Comparison of ENCODE assay signal across 25 cellular contexts in genomic region chr3:189720746-189721426, GRCh38.
DNase-seq lines count a peak whose midpoint lies in the region; ATAC-seq, FAIRE-seq and TF ChIP-seq lines count a peak whose summit lies in the region.
"Had no signal": no experiment of that assay in that cellular context is flagged by ENCODE, and none has a peak within 500 bp of the region (broad histone marks: within the 10 kb centered on the region; RNA-seq: fewer than 3 reads in every experiment).

No MANE protein-coding gene starts in this region.

- CTCF ChIA-PET in A673 (lab: Charles Lee): no interaction called here

- TF ChIP-seq POLR2A in GM12892 (IDR thresholded peaks at IDR 0.05; ENCODE audit: low read depth, low read length): no peak

- no peaks in the 10 kb centered on the region for H3K27me3 Mint-ChIP-seq in stimulated activated naive B cell treated with anti-CD40 and anti-IgM and Interleukin-4, amounts not matched to agents 10 μg/mL and 1 μg/mL and 100 μg/mL, for 72 hours
- H3K27me3 Mint-ChIP-seq: activated naive CD4-positive, alpha-beta T cell treated with anti-CD3 and anti-CD28 coated beads, Interleukin-2, amount 50 U/mL, for 24 hours; CD4-positive, alpha-beta memory T cell; central memory CD8-positive, alpha-beta T cell; memory B cell; naive thymus-derived CD8-positive, alpha-beta T cell had no signal

- peaks cover 4% of the 10 kb centered on the region for H3K4me1 ChIP-seq in parathyroid adenoma
- no peaks in the 10 kb centered on the region for H3K4me1 ChIP-seq in A673 (ENCODE audit: insufficient read depth, low read length, poor library complexity, severe bottlenecking)

- BruUV-seq in A673 (replicated peaks; lab: Mats Ljungman, UMichigan): no TSS peak

- ATAC-seq in stimulated activated naive B cell treated with anti-CD40 and anti-IgM and Interleukin-4, amounts not matched to agents 10 μg/mL and 1 μg/mL and 100 μg/mL, for 72 hours (replicated peaks): no peak
- no peak for ATAC-seq in Right ventricle myocardium inferior
- ATAC-seq: activated CD8-positive, alpha-beta T cell treated with anti-CD3 and anti-CD28 coated beads, Interleukin-2, amount 10 ng/mL, durations not matched to agents 7 days and 5 days; naive thymus-derived CD8-positive, alpha-beta T cell; Panc1; SK-N-SH treated with all-trans-retinoic acid at 6 μM for 48 hours had no signal

- no peaks in the 10 kb centered on the region for H3K9me3 Mint-ChIP-seq in stimulated activated naive B cell treated with anti-CD40 and anti-IgM and Interleukin-4, amounts not matched to agents 10 μg/mL and 1 μg/mL and 100 μg/mL, for 72 hours
- H3K9me3 Mint-ChIP-seq: activated naive CD4-positive, alpha-beta T cell treated with anti-CD3 and anti-CD28 coated beads, Interleukin-2, amount 50 U/mL, for 24 hours; CD4-positive, alpha-beta memory T cell; central memory CD8-positive, alpha-beta T cell; memory B cell; naive thymus-derived CD8-positive, alpha-beta T cell had no signal

- no peaks in the 10 kb centered on the region for H3K36me3 Mint-ChIP-seq in stimulated activated naive B cell treated with anti-CD40 and anti-IgM and Interleukin-4, amounts not matched to agents 10 μg/mL and 1 μg/mL and 100 μg/mL, for 72 hours
- H3K36me3 Mint-ChIP-seq: activated naive CD4-positive, alpha-beta T cell treated with anti-CD3 and anti-CD28 coated beads, Interleukin-2, amount 50 U/mL, for 24 hours; CD4-positive, alpha-beta memory T cell; memory B cell; naive thymus-derived CD8-positive, alpha-beta T cell had no signal

- H3K27ac Mint-ChIP-seq in stimulated activated naive B cell treated with anti-CD40 and anti-IgM and Interleukin-4, amounts not matched to agents 10 μg/mL and 1 μg/mL and 100 μg/mL, for 72 hours: no peak overlapping the region
- H3K27ac Mint-ChIP-seq: activated CD8-positive, alpha-beta T cell treated with anti-CD3 and anti-CD28 coated beads, Interleukin-2, amount 10 ng/mL, durations not matched to agents 7 days and 5 days; activated naive CD4-positive, alpha-beta T cell treated with anti-CD3 and anti-CD28 coated beads, Interleukin-2, amount 50 U/mL, for 24 hours; CD4-positive, alpha-beta memory T cell; memory B cell; naive thymus-derived CD8-positive, alpha-beta T cell had no signal

- H3K9me3 ChIP-seq in WERI-Rb-1 (ENCODE audit: severe bottlenecking) (no peaks in the 10 kb centered on the region), parathyroid adenoma (ENCODE audit: control insufficient read depth, low read length) (no peaks in the 10 kb centered on the region), A673 (ENCODE audit: low read depth, low read length, poor library complexity, severe bottlenecking) (no peaks in the 10 kb centered on the region)
- H3K9me3 ChIP-seq: thyroid gland had no signal

- H3K27ac ChIP-seq in WERI-Rb-1 (no peak overlapping the region), parathyroid adenoma (no peak overlapping the region), A673 (ENCODE audit: low read depth, low read length, poor library complexity, severe bottlenecking) (no peak overlapping the region)
- H3K27ac ChIP-seq: thyroid gland had no signal

- POLR2A ChIA-PET in A673 (lab: Charles Lee; ENCODE audit: low non-redundant PET): no interaction called here

- H3K79me2 ChIP-seq in parathyroid adenoma: no peaks in the 10 kb centered on the region

- H3K4me3 ChIP-seq in WERI-Rb-1 (ENCODE audit: low read depth, low read length): no peak overlapping the region
- no peak overlapping the region for H3K4me3 ChIP-seq in parathyroid adenoma (ENCODE audit: low read depth, low read length)
- no peak overlapping the region for H3K4me3 ChIP-seq in A673 (ENCODE audit: low read depth, low read length, poor library complexity, severe bottlenecking)
- H3K4me3 ChIP-seq: thyroid gland had no signal

- H3K27me3 ChIP-seq in WERI-Rb-1 (ENCODE audit: insufficient read depth, low read depth, severe bottlenecking): no peaks in the 10 kb centered on the region
- H3K27me3 ChIP-seq in parathyroid adenoma (ENCODE audit: control insufficient read depth, insufficient read depth, low read length): no peaks in the 10 kb centered on the region
- no peaks in the 10 kb centered on the region for H3K27me3 ChIP-seq in A673 (replicated peaks; ENCODE audit: insufficient read depth, low read depth, low read length, poor library complexity)
- H3K27me3 ChIP-seq: thyroid gland had no signal

- peak overlapping the region; percentile 45 for H2AFZ ChIP-seq in parathyroid adenoma

- TF ChIP-seq CTCF in WERI-Rb-1 (IDR thresholded peaks at IDR 0.05; ENCODE audit: low read depth, low read length) (no peak), parathyroid adenoma (IDR thresholded peaks at IDR 0.05) (no peak), A673 (conservative IDR thresholded peaks at IDR 0.05; ENCODE audit: low read depth, low read length) (no peak)

- H3K4me1 Mint-ChIP-seq in stimulated activated naive B cell treated with anti-CD40 and anti-IgM and Interleukin-4, amounts not matched to agents 10 μg/mL and 1 μg/mL and 100 μg/mL, for 72 hours: no peaks in the 10 kb centered on the region
- H3K4me1 Mint-ChIP-seq: activated naive CD4-positive, alpha-beta T cell treated with anti-CD3 and anti-CD28 coated beads, Interleukin-2, amount 50 U/mL, for 24 hours; CD4-positive, alpha-beta memory T cell; central memory CD8-positive, alpha-beta T cell; memory B cell; naive thymus-derived CD8-positive, alpha-beta T cell had no signal

- intact Hi-C loops in A673 (cut with micrococcal nuclease; ENCODE audit: unreplicated experiment): no loop called here
- intact Hi-C loops in Right ventricle myocardium inferior (cut with DNase I): no loop called here

- H3K4me2 ChIP-seq in parathyroid adenoma (ENCODE audit: low read length): no peak overlapping the region

- H3K9ac ChIP-seq in parathyroid adenoma: no peak overlapping the region

- H3K36me3 ChIP-seq in WERI-Rb-1 (no peaks in the 10 kb centered on the region), parathyroid adenoma (ENCODE audit: control insufficient read depth, insufficient read depth, low read length) (no peaks in the 10 kb centered on the region), A673 (ENCODE audit: insufficient read depth, low read length, poor library complexity, severe bottlenecking) (no peaks in the 10 kb centered on the region)
- H3K36me3 ChIP-seq: thyroid gland had no signal

- no peak overlapping the region for H3K4me3 Mint-ChIP-seq in stimulated activated naive B cell treated with anti-CD40 and anti-IgM and Interleukin-4, amounts not matched to agents 10 μg/mL and 1 μg/mL and 100 μg/mL, for 72 hours
- H3K4me3 Mint-ChIP-seq: activated CD8-positive, alpha-beta T cell treated with anti-CD3 and anti-CD28 coated beads, Interleukin-2, amount 10 ng/mL, durations not matched to agents 7 days and 5 days; activated naive CD4-positive, alpha-beta T cell treated with anti-CD3 and anti-CD28 coated beads, Interleukin-2, amount 50 U/mL, for 24 hours; CD4-positive, alpha-beta memory T cell; central memory CD8-positive, alpha-beta T cell; memory B cell; naive thymus-derived CD8-positive, alpha-beta T cell had no signal

- peak; percentile 48 for FAIRE-seq in GM12892 (lab: Jason Lieb, UNC)
- FAIRE-seq: frontal cortex, GM18507 had no signal

- DNase-seq in GM12892 (ENCODE audit: insufficient read length) (no peak), NCI-H510A treated with DMSO at 0.1 percent for 48 hours (lab: John Stamatoyannopoulos, UW) (peak; percentile 73), WERI-Rb-1 (peak; percentile 24), NCI-H2081 treated with DMSO at 0.1 percent for 48 hours (lab: John Stamatoyannopoulos, UW) (no peak), A673 (ENCODE audit: low spot score) (no peak), Right ventricle myocardium inferior (ENCODE audit: missing footprints) (no peak)
- no peak for DNase-seq in stimulated activated naive B cell treated with anti-CD40 and anti-IgM and Interleukin-4, amounts not matched to agents 10 μg/mL and 1 μg/mL and 100 μg/mL, for 72 hours
- DNase-seq: activated CD4-positive, CD25-positive, alpha-beta regulatory T cell; activated CD8-positive, alpha-beta T cell treated with anti-CD3 and anti-CD28 coated beads, Interleukin-2, amount 10 ng/mL, durations not matched to agents 7 days and 5 days; activated T-cell treated with anti-CD3 and anti-CD28 coated beads, Interleukin-2, amount 50 U/mL, for 48 hours; aorta; CD4-positive, alpha-beta memory T cell; Karpas-422; naive thymus-derived CD8-positive, alpha-beta T cell; NCI-H524 treated with DMSO at 0.1 percent for 48 hours; stimulated activated naive CD4-positive, alpha-beta T cell treated with Interleukin-2 at 50 U/mL for 16 hours; thyroid gland had no signal

Comparison
In these comparisons a context has a peak if more than half of its experiments do, and no peak if none do; other contexts are left out.
1. DNase-seq: peak in NCI-H510A treated with DMSO at 0.1 percent for 48 hours (single experiment) and WERI-Rb-1 (single experiment); none in GM12892 (single experiment), NCI-H2081 treated with DMSO at 0.1 percent for 48 hours (single experiment), stimulated activated naive B cell treated with anti-CD40 and anti-IgM and Interleukin-4, amounts not matched to agents 10 μg/mL and 1 μg/mL and 100 μg/mL, for 72 hours (single experiment), A673 (single experiment) and Right ventricle myocardium inferior (single experiment).